In genomic region chr9:127854169-127854833, GRCh38 we compare ENCODE assay signal across 9 cellular contexts. TPM values are rescaled to one million over a fixed set of nuclear protein-coding genes. Genes with fewer than 3 reads are reported as not detected.
DNase-seq lines count a peak whose midpoint lies in the region; ATAC-seq and TF ChIP-seq lines count a peak whose summit lies in the region.
"Had no signal": no experiment of that assay in that cellular context is flagged by ENCODE, and none has a peak within 500 bp of the region (broad histone marks: within the 10 kb centered on the region; RNA-seq: fewer than 3 reads in every experiment).

Gene ENG (minus strand): TSS chr9:127854658. CDS start chr9:127854355, 303 bp downstream.

- no peaks in the 10 kb centered on the region for H3K27me3 Mint-ChIP-seq in activated CD4-positive, alpha-beta T cell treated with anti-CD3 and anti-CD28 coated beads for 36 hours
- no peaks in the 10 kb centered on the region for H3K27me3 Mint-ChIP-seq in WTC11 (ENCODE audit: low read depth)
- no peaks in the 10 kb centered on the region for H3K27me3 Mint-ChIP-seq in naive B cell

- H3K9me3 Mint-ChIP-seq in activated CD4-positive, alpha-beta T cell treated with anti-CD3 and anti-CD28 coated beads for 36 hours (ENCODE audit: low read depth), result peaks cover 7% of the 10 kb centered on the region
- H3K9me3 Mint-ChIP-seq in WTC11, result peaks cover 3% of the 10 kb centered on the region
- peaks cover 2 to 15% (median 6%) of the 10 kb centered on the region in 7 donors for H3K9me3 Mint-ChIP-seq in naive B cell

- H2AFZ ChIP-seq in MM.1S (ENCODE audit: low read length), result no peak within 1 kb of the TSS

- peak; percentile 56 for DNase-seq in activated CD4-positive, alpha-beta T cell treated with anti-CD3 and anti-CD28 coated beads for 36 hours
- DNase-seq in activated CD4-positive, alpha-beta T cell treated with anti-CD3 and anti-CD28 coated beads, Interleukin-2, amount 50 U/mL, for 1 hour, result no peak
- DNase-seq in WTC11 (ENCODE audit: low spot score), result peak; percentile 62
- DNase-seq in esophagus squamous epithelium (lab: John Stamatoyannopoulos, UW), result no peak
- DNase-seq in naive B cell, result no peak
- no peak for DNase-seq in MM.1S
- DNase-seq: DND-41 had no signal

- H3K36me3 Mint-ChIP-seq in activated CD4-positive, alpha-beta T cell treated with anti-CD3 and anti-CD28 coated beads for 36 hours (ENCODE audit: low read depth), result peaks cover 17% of the 10 kb centered on the region
- H3K36me3 Mint-ChIP-seq in WTC11 (peaks cover 2% of the 10 kb centered on the region), naive B cell (peaks cover 3 to 12% of the 10 kb centered on the region in 2 donors)

- no peak within 1 kb of the TSS for H3K9ac ChIP-seq in MM.1S (ENCODE audit: low read length)

- H3K9me3 ChIP-seq in esophagus squamous epithelium, result peaks cover 0 to 7% (median 2%) of the 10 kb centered on the region in 3 donors
- no peaks in the 10 kb centered on the region for H3K9me3 ChIP-seq in MM.1S (replicated peaks; ENCODE audit: insufficient read depth, low read length)

- no peak for TF ChIP-seq CTCF in WTC11 (IDR thresholded peaks at IDR 0.05)
- TF ChIP-seq CTCF in esophagus squamous epithelium (IDR thresholded peaks at IDR 0.05), result no peak
- TF ChIP-seq CTCF in MM.1S (IDR thresholded peaks at IDR 0.05; ENCODE audit: low read length), result no peak

- TF ChIP-seq POLR2A in esophagus squamous epithelium (IDR thresholded peaks at IDR 0.05), result peak in 2 of 4 donors; percentile 29 to 36

- H3K9me2 ChIP-seq in MM.1S (replicated peaks; ENCODE audit: insufficient read depth, low read length), result no peaks in the 10 kb centered on the region

- H3K36me3 ChIP-seq in esophagus squamous epithelium (peaks cover 0 to under 1% (median 0%) of the 10 kb centered on the region in 3 donors), MM.1S (replicated peaks; ENCODE audit: insufficient read depth, low read length) (no peaks in the 10 kb centered on the region)

- no peaks in the 10 kb centered on the region for H3F3A ChIP-seq in MM.1S (ENCODE audit: insufficient read depth, low read length)

- peak; percentile 66 for ATAC-seq in activated CD4-positive, alpha-beta T cell treated with anti-CD3 and anti-CD28 coated beads for 36 hours
- ATAC-seq in WTC11, result peak; percentile 91
- ATAC-seq in naive B cell (ENCODE audit: low read depth in 2 of 2), result peak; percentile 59 to 68
- no peak for ATAC-seq in GM18517 (IDR thresholded peaks at IDR 0.05; ENCODE audit: unreplicated experiment)
- ATAC-seq in GM21390 (IDR thresholded peaks at IDR 0.05; ENCODE audit: unreplicated experiment), result no peak

- no peak within 1 kb of the TSS for H3K4me2 ChIP-seq in MM.1S (ENCODE audit: low read depth, low read length)

- H3K4me1 ChIP-seq in esophagus squamous epithelium (peaks cover 10 to 80% (median 18%) of the 10 kb centered on the region in 3 donors), MM.1S (ENCODE audit: low read length) (no peaks in the 10 kb centered on the region)

- intact Hi-C loops in activated CD4-positive, alpha-beta T cell treated with anti-CD3 and anti-CD28 coated beads for 36 hours (cut with DNase I, micrococcal nuclease), result no loop called here
- intact Hi-C loops in esophagus squamous epithelium (cut with DNase I), result no loop called here

- 27% methylated on average over 3 of the region's 37 CpGs; no CpG with 5 or more reads in 1 of the 2 donors for WGBS in esophagus squamous epithelium, 2 donors

- H3K4me1 Mint-ChIP-seq in activated CD4-positive, alpha-beta T cell treated with anti-CD3 and anti-CD28 coated beads for 36 hours, result peaks cover 23% of the 10 kb centered on the region
- peaks cover 7% of the 10 kb centered on the region; the same call in 1 of the 2 replicates for H3K4me1 Mint-ChIP-seq in WTC11
- peaks cover 27 to 58% (median 51%) of the 10 kb centered on the region in 3 donors for H3K4me1 Mint-ChIP-seq in naive B cell

- POLR2A ChIA-PET in activated CD4-positive, alpha-beta T cell treated with anti-CD3 and anti-CD28 coated beads for 36 hours (lab: Charles Lee), result interaction anchor here (0.6 to 1.9 kb wide), 2 partner anchors 10 to 71 kb away, joined by 3 to 7 read pairs; no protein-coding TSS in a partner anchor
- POLR2A ChIA-PET in WTC11 (lab: Charles Lee), result interaction anchor here (0.6 to 1.2 kb wide), 3 partner anchors 9 to 19 kb away, joined by 3 read pairs; no protein-coding TSS in a partner anchor

- H3K27me3 ChIP-seq in esophagus squamous epithelium (no peaks in the 10 kb centered on the region), MM.1S (replicated peaks; ENCODE audit: insufficient read depth, low read length) (peaks cover under 1% of the 10 kb centered on the region; the same call in 1 of the 2 replicates)

- peak within 1 kb of the TSS; percentile 29 to 68 (median 55) for H3K4me3 ChIP-seq in esophagus squamous epithelium
- no peak within 1 kb of the TSS for H3K4me3 ChIP-seq in MM.1S (ENCODE audit: low read length)

- H4K20me1 ChIP-seq in MM.1S (ENCODE audit: insufficient read depth, low read length), result no peaks in the 10 kb centered on the region

- CTCF ChIA-PET in activated CD4-positive, alpha-beta T cell treated with anti-CD3 and anti-CD28 coated beads for 36 hours (lab: Charles Lee), result interaction anchor here (0.6 to 2.1 kb wide), 6 partner anchors 9 to 138 kb away, joined by 3 to 7 read pairs (median 6); partner anchors contain the start of gene TOR2A
- CTCF ChIA-PET in WTC11 (lab: Charles Lee), result interaction anchor here (0.5 to 8.1 kb wide), 18 partner anchors 9 to 1865 kb away, joined by 3 to 79 read pairs (median 4); partner anchors contain the start of genes FPGS and TOR2A

- H3K27ac ChIP-seq in esophagus squamous epithelium (peak within 1 kb of the TSS; percentile 73 to 92 (median 84)), MM.1S (ENCODE audit: low read length) (no peak within 1 kb of the TSS)

- peak within 1 kb of the TSS; percentile 82 for H3K27ac Mint-ChIP-seq in activated CD4-positive, alpha-beta T cell treated with anti-CD3 and anti-CD28 coated beads for 36 hours
- no peak within 1 kb of the TSS for H3K27ac Mint-ChIP-seq in WTC11
- peak within 1 kb of the TSS; percentile 78 to 96 (median 89) for H3K27ac Mint-ChIP-seq in naive B cell

- H3K79me2 ChIP-seq in MM.1S (ENCODE audit: low read length), result no peaks in the 10 kb centered on the region

- peak within 1 kb of the TSS; percentile 83 for H3K4me3 Mint-ChIP-seq in activated CD4-positive, alpha-beta T cell treated with anti-CD3 and anti-CD28 coated beads for 36 hours
- H3K4me3 Mint-ChIP-seq in WTC11 (no peak within 1 kb of the TSS), naive B cell (peak within 1 kb of the TSS; percentile 88 to 95 (median 94))

TF ChIP-seq in WTC11, 78 proteins besides CTCF, POLR2A, EP300 and RAD21:
- TF ChIP-seq ZMAT4 (CRISPR knock-in tag; IDR thresholded peaks at IDR 0.05), result no peak
- no peak for TF ChIP-seq CBFB (CRISPR knock-in tag; IDR thresholded peaks at IDR 0.05; ENCODE audit: low read depth)
TF ChIP-seq in WTC11: peak in this region for 0.

RNA-seq across cellular contexts. Expression of gene ENG, which starts in this region (rescaled TPM):
- 10 to 100 TPM; 13.9 to 15.2 TPM for total RNA-seq in activated CD4-positive, alpha-beta T cell treated with anti-CD3 and anti-CD28 coated beads for 36 hours
- total RNA-seq in WTC11 (2021) (3.7 to 4.4 TPM (median 4.2 TPM) in 3 replicates), esophagus squamous epithelium (10 to 100 TPM in 3 of 4 donors, 1 to 10 TPM in 1; 7.2 to 32.8 (median 18.0) TPM)
- 1 to 10 TPM in 5 of 6 donors, not detected in 1; 3.5 to 8.2 (median 5.8) TPM for polyA plus RNA-seq in naive B cell (ENCODE audit: low read depth in 6 of 6)

Comparison
In these comparisons a context has a peak if more than half of its experiments do, and no peak if none do; other contexts are left out.
1. DNase-seq: peak in activated CD4-positive, alpha-beta T cell treated with anti-CD3 and anti-CD28 coated beads for 36 hours (single experiment) and WTC11 (single experiment); none in activated CD4-positive, alpha-beta T cell treated with anti-CD3 and anti-CD28 coated beads, Interleukin-2, amount 50 U/mL, for 1 hour (single experiment), esophagus squamous epithelium (single experiment), naive B cell (single experiment) and MM.1S (single experiment).
2. ATAC-seq: peak in activated CD4-positive, alpha-beta T cell treated with anti-CD3 and anti-CD28 coated beads for 36 hours (single experiment), WTC11 (single experiment) and naive B cell (2 of 2); none in GM18517 (single experiment) and GM21390 (single experiment).